12 cellular contexts compared by ENCODE assay signal in genomic region chr4:116925900-116926457, GRCh38.
DNase-seq lines count a peak whose midpoint lies in the region; ATAC-seq, FAIRE-seq and TF ChIP-seq lines count a peak whose summit lies in the region.
"Had no signal": no experiment of that assay in that cellular context is flagged by ENCODE, and none has a peak within 500 bp of the region (broad histone marks: within the 10 kb centered on the region; RNA-seq: fewer than 3 reads in every experiment).

No MANE protein-coding gene starts in this region.

- H3K27ac Mint-ChIP-seq in astrocyte (ENCODE audit: unreplicated experiment), result no peak overlapping the region

- H3K4me3 Mint-ChIP-seq in astrocyte (ENCODE audit: unreplicated experiment), result peak overlapping the region; percentile 67

- H3K36me3 Mint-ChIP-seq in astrocyte (ENCODE audit: low read depth, unreplicated experiment), result no peaks in the 10 kb centered on the region

- peak overlapping the region; percentile 17 for H3K9ac ChIP-seq in astrocyte (ENCODE audit: low read length)

- no peak for TF ChIP-seq POLR2A in GM12891 (IDR thresholded peaks at IDR 0.05; ENCODE audit: low read depth, low read length)

- H3K9me3 ChIP-seq in astrocyte (ENCODE audit: insufficient read depth, low read depth, low read length), result no peaks in the 10 kb centered on the region
- H3K9me3 ChIP-seq in iPS-18c (ENCODE audit: control insufficient read depth, insufficient read depth, low read length), result no peaks in the 10 kb centered on the region
- no peaks in the 10 kb centered on the region for H3K9me3 ChIP-seq in psoas muscle

- peaks cover 10% of the 10 kb centered on the region for H3K27me3 Mint-ChIP-seq in astrocyte (ENCODE audit: low read depth, unreplicated experiment)

- H3K4me3 ChIP-seq in astrocyte (ENCODE audit: insufficient read depth, low read depth, low read length) (peak overlapping the region; percentile 53), iPS-18c (ENCODE audit: insufficient read depth, low read depth, low read length) (peak overlapping the region; percentile 64), psoas muscle (peak overlapping the region; percentile 39)
- H3K4me3 ChIP-seq: SK-N-MC had no signal

- H2AFZ ChIP-seq in astrocyte (ENCODE audit: low read depth, low read length), result peak overlapping the region; percentile 90

- no peaks in the 10 kb centered on the region for H4K20me1 ChIP-seq in astrocyte (ENCODE audit: insufficient read depth, low read length)

- no peak for FAIRE-seq in astrocyte (lab: Jason Lieb, UNC)
- no peak for FAIRE-seq in GM12891 (lab: Jason Lieb, UNC)
- FAIRE-seq: colon had no signal

- DNase-seq in G401 (ENCODE audit: low spot score) (peak; percentile 48), astrocyte (ENCODE audit: low read depth) (peak; percentile 16), psoas muscle (peak in 1 of 2 donors; percentile 38), foreskin melanocyte (no peak), GM12891 (ENCODE audit: insufficient read length, low spot score) (no peak), NCI-H748 (lab: John Stamatoyannopoulos, UW; ENCODE audit: unreplicated experiment) (no peak), mesenteric fat pad (ENCODE audit: low spot score) (no peak)
- DNase-seq: left cardiac atrium, NCI-H187 treated with DMSO at 0.1 percent for 48 hours had no signal

- no peaks in the 10 kb centered on the region for H3K27me3 ChIP-seq in astrocyte (ENCODE audit: insufficient read depth, low read length)
- H3K27me3 ChIP-seq in psoas muscle (ENCODE audit: insufficient read depth in 3 of 3, low read length in 2 of 3), result peaks cover 0 to 14% (median 0%) of the 10 kb centered on the region in 3 donors

- 3 to 7% (median 4%) methylated on average over 39 to 51 of the region's 51 CpGs for WGBS in psoas muscle, 3 donors

- no peaks in the 10 kb centered on the region for H3K36me3 ChIP-seq in astrocyte (ENCODE audit: insufficient read depth, low read length)
- H3K36me3 ChIP-seq in psoas muscle (ENCODE audit: insufficient read depth in 1 of 2, low read depth in 1 of 2), result no peaks in the 10 kb centered on the region

- TF ChIP-seq CTCF in astrocyte (IDR thresholded peaks at IDR 0.05; ENCODE audit: insufficient read depth, low read depth, low read length) (no peak), psoas muscle (IDR thresholded peaks at IDR 0.05) (no peak)

- in situ Hi-C loops in G401 (cut with HindIII; ENCODE audit: low sequenced_read_pairs), result no loop called here

- no peaks in the 10 kb centered on the region for H3K79me2 ChIP-seq in astrocyte (ENCODE audit: insufficient read depth, low read length)

- no peak for ATAC-seq in psoas muscle

- H3K27ac ChIP-seq in astrocyte (ENCODE audit: low read depth, low read length) (no peak overlapping the region), psoas muscle (no peak overlapping the region)
- H3K27ac ChIP-seq: SK-N-MC had no signal

- intact Hi-C loops in psoas muscle (cut with DNase I), result no loop called here

- H3K4me1 Mint-ChIP-seq in astrocyte (ENCODE audit: low read depth, unreplicated experiment), result no peaks in the 10 kb centered on the region

- no peaks in the 10 kb centered on the region for H3K4me1 ChIP-seq in astrocyte (ENCODE audit: insufficient read depth, low read length)
- no peaks in the 10 kb centered on the region for H3K4me1 ChIP-seq in psoas muscle

- no peaks in the 10 kb centered on the region for H3K9me3 Mint-ChIP-seq in astrocyte (ENCODE audit: unreplicated experiment)

- peak overlapping the region; percentile 84 for H3K4me2 ChIP-seq in astrocyte (ENCODE audit: low read length)

TF ChIP-seq in GM12891, 5 proteins besides CTCF, POLR2A, EP300 and RAD21:
- TF ChIP-seq POU2F2 (IDR thresholded peaks at IDR 0.05; ENCODE audit: low read depth, low read length) (no peak), POLR2AphosphoS5 (IDR thresholded peaks at IDR 0.05; ENCODE audit: low read depth, low read length) (no peak), TAF1 (IDR thresholded peaks at IDR 0.05; ENCODE audit: low read depth, low read length) (no peak), SPI1 (IDR thresholded peaks at IDR 0.05; ENCODE audit: low read depth, low read length) (no peak), PAX5 (IDR thresholded peaks at IDR 0.05; ENCODE audit: insufficient read depth, low read length, severe bottlenecking) (no peak)

Comparison
In these comparisons a context has a peak if more than half of its experiments do, and no peak if none do; other contexts are left out.
1. DNase-seq: peak in G401 (single experiment) and astrocyte (single experiment); none in foreskin melanocyte (single experiment), GM12891 (single experiment), NCI-H748 (single experiment) and mesenteric fat pad (single experiment).
2. Peak in every context shown above with its lines, with median percentiles within 50 percentile points of each other: H3K4me3 ChIP-seq.